Comparison of ENCODE assay signal across 1 cellular context in the genomic region with DNA sequence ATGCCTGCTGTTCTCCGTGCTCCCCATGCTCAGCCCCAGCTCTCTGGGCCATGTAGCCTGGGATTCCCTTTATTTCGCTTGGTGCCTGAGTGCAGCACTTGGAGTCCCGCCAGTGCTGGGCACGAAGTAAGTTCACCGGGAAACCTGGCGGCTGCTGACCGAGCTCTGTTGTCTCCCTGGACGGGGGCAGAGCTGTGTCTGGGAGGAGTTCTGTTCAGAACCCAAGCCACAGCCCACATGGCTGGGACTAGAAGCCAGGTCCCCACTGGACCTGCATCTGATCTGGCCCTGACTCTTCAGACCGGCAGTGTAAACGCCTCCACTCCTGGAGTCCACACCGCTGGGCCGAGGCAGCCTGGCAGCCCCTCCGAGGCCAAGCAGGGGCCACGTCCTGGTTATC.
TF ChIP-seq lines count a peak whose summit lies in the region.

No MANE protein-coding gene starts in this region.

TF ChIP-seq in liver, 16 proteins besides CTCF, POLR2A, EP300 and RAD21 (continued from another document):
- TF ChIP-seq, protein P1, sequence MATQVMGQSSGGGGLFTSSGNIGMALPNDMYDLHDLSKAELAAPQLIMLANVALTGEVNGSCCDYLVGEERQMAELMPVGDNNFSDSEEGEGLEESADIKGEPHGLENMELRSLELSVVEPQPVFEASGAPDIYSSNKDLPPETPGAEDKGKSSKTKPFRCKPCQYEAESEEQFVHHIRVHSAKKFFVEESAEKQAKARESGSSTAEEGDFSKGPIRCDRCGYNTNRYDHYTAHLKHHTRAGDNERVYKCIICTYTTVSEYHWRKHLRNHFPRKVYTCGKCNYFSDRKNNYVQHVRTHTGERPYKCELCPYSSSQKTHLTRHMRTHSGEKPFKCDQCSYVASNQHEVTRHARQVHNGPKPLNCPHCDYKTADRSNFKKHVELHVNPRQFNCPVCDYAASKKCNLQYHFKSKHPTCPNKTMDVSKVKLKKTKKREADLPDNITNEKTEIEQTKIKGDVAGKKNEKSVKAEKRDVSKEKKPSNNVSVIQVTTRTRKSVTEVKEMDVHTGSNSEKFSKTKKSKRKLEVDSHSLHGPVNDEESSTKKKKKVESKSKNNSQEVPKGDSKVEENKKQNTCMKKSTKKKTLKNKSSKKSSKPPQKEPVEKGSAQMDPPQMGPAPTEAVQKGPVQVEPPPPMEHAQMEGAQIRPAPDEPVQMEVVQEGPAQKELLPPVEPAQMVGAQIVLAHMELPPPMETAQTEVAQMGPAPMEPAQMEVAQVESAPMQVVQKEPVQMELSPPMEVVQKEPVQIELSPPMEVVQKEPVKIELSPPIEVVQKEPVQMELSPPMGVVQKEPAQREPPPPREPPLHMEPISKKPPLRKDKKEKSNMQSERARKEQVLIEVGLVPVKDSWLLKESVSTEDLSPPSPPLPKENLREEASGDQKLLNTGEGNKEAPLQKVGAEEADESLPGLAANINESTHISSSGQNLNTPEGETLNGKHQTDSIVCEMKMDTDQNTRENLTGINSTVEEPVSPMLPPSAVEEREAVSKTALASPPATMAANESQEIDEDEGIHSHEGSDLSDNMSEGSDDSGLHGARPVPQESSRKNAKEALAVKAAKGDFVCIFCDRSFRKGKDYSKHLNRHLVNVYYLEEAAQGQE (IDR thresholded peaks at IDR 0.05): no peak
- TF ChIP-seq HNF4G (IDR thresholded peaks at IDR 0.05): no peak
- TF ChIP-seq FOXA1 (IDR thresholded peaks at IDR 0.05): no peak
- peak in 1 of 2 donors; percentile 15 for TF ChIP-seq JUND (IDR thresholded peaks at IDR 0.05)
- no peak for TF ChIP-seq TAF1 (conservative IDR thresholded peaks at IDR 0.05)
- peak; percentile 42 to 82 for TF ChIP-seq RXRA (IDR thresholded peaks at IDR 0.05)
- TF ChIP-seq HNF4A (conservative IDR thresholded peaks at IDR 0.05): peak; percentile 20 to 60
